In the genomic region with DNA sequence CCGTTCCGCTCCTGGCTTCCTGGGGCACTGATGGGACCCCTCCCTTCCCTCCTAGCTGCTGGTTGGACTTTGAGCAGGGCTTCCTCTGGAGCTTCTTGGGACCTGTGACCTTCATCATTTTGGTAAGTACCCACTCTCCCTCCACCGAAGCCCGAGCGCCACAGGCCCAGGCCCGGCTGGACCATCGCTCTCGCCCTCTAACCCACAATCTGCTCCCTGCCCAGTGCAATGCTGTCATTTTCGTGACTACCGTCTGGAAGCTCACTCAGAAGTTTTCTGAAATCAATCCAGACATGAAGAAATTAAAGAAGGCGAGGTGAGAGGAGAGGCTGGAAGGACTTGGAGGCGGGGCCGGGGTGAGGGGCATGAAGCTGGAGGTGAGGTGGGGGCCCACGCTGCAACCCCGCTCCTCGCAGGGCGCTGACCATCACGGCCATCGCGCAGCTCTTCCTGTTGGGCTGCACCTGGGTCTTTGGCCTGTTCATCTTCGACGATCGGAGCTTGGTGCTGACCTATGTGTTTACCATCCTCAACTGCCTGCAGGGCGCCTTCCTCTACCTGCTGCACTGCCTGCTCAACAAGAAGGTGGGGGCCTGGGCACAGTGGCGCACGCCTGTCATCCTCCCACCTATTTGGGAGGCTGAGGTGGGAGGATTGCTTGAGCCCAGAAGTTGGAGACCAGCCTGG, we compare ENCODE assay signal across 8 cellular contexts. TPM values are rescaled to one million over a fixed set of nuclear protein-coding genes. Genes with fewer than 3 reads are reported as not detected.
DNase-seq lines count a peak whose midpoint lies in the region; ATAC-seq, FAIRE-seq and TF ChIP-seq lines count a peak whose summit lies in the region.

No MANE protein-coding gene starts in this region.

- peaks cover 0 to 7% of the 10 kb centered on the region in 2 experiments; a peak in 1 of 4 replicates for H3K4me1 ChIP-seq in SK-N-SH (ENCODE audit: control insufficient read depth in 1 of 2, insufficient read depth in 2 of 2, low read depth in 1 of 2, low read length in 1 of 2)
- H3K4me1 ChIP-seq in endodermal cell (ENCODE audit: control insufficient read depth, insufficient read depth, low read length), result no peaks in the 10 kb centered on the region
- H3K4me1 ChIP-seq in small intestine (ENCODE audit: control insufficient read depth in 2 of 2, insufficient read depth in 1 of 2, low read depth in 1 of 2, low read length in 1 of 2), result peaks cover 0 to 5% of the 10 kb centered on the region in 2 donors

- H3K27ac ChIP-seq in SK-N-SH (ENCODE audit: low read depth in 2 of 2, low read length in 1 of 2) (peak overlapping the region; percentile 24 to 66; a peak in 3 of 4 replicates), endodermal cell (ENCODE audit: low read depth, low read length) (peak overlapping the region; percentile 63), small intestine (ENCODE audit: low read depth in 1 of 2, low read length in 1 of 2) (peak overlapping the region; percentile 22 to 64)

- no peak overlapping the region for H3K4me2 ChIP-seq in SK-N-SH

- H3K27ac Mint-ChIP-seq in endodermal cell, result no peak overlapping the region

- H3K27me3 ChIP-seq in SK-N-SH (ENCODE audit: insufficient read depth) (no peaks in the 10 kb centered on the region), endodermal cell (ENCODE audit: control insufficient read depth, insufficient read depth, low read length, poor library complexity, severe bottlenecking) (no peaks in the 10 kb centered on the region), small intestine (ENCODE audit: control insufficient read depth in 2 of 2, insufficient read depth in 2 of 2, low read length in 2 of 2) (no peaks in the 10 kb centered on the region)

- ATAC-seq in SK-N-SH treated with all-trans-retinoic acid at 6 μM for 48 hours, result no peak; the same call in 2 of the 3 replicates
- ATAC-seq in HG02678 (IDR thresholded peaks at IDR 0.05; ENCODE audit: unreplicated experiment), result no peak

- no peak overlapping the region for H3K4me3 ChIP-seq in SK-N-SH (ENCODE audit: low read depth in 2 of 2, low read length in 1 of 2)
- no peak overlapping the region for H3K4me3 ChIP-seq in endodermal cell (ENCODE audit: low read length)
- H3K4me3 ChIP-seq in small intestine (ENCODE audit: low read depth in 1 of 2, low read length in 2 of 2), result no peak overlapping the region

- TF ChIP-seq CTCF in SK-N-SH (IDR thresholded peaks at IDR 0.05), result no peak
- no peak for TF ChIP-seq CTCF in endodermal cell (conservative IDR thresholded peaks at IDR 0.05)

- no peaks in the 10 kb centered on the region for H3K9me3 Mint-ChIP-seq in endodermal cell

- no peak overlapping the region for H3K4me3 Mint-ChIP-seq in endodermal cell

- H3K9ac ChIP-seq in SK-N-SH (no peak overlapping the region), endodermal cell (ENCODE audit: extremely low read depth, low read length, poor library complexity, severe bottlenecking) (no peak overlapping the region)

- peaks cover 10% of the 10 kb centered on the region for H3K79me2 ChIP-seq in SK-N-SH (ENCODE audit: insufficient read depth)

- no peaks in the 10 kb centered on the region for H3K9me3 ChIP-seq in SK-N-SH
- no peaks in the 10 kb centered on the region for H3K9me3 ChIP-seq in endodermal cell (ENCODE audit: control insufficient read depth, low read length)
- no peaks in the 10 kb centered on the region for H3K9me3 ChIP-seq in small intestine (ENCODE audit: control insufficient read depth, low read depth)

- no peaks in the 10 kb centered on the region for H3K27me3 Mint-ChIP-seq in endodermal cell (ENCODE audit: insufficient read depth)

- CTCF ChIA-PET in SK-N-SH (lab: Yijun Ruan, JAX), result interaction anchor here (0.5 to 3.5 kb wide), 34 partner anchors 8 to 1351 kb away, joined by 3 to 31 read pairs (median 5); partner anchors contain the start of genes ADGRE5, ASF1B, DDX39A and PTGER1

- no peak overlapping the region for H2AFZ ChIP-seq in SK-N-SH (ENCODE audit: low read depth)

- TF ChIP-seq EP300 in SK-N-SH (IDR thresholded peaks at IDR 0.05; ENCODE audit: borderline replicate concordance in 1 of 2, low read depth in 1 of 2, low read length in 1 of 2), result no peak

- WGBS in SK-N-SH (ENCODE audit: low lambda C conversion rate), result 94% methylated on average over 15 of the region's 26 CpGs
- WGBS in endodermal cell (ENCODE audit: insufficient coverage in 1 of 2, insufficient read length in 1 of 2), 2 experiments, result 95 to 98% methylated on average over 7 to 26 of the region's 26 CpGs
- WGBS in small intestine, 3 donors, result 87 to 89% (median 88%) methylated on average over 26 of the region's 26 CpGs

- H3K36me3 ChIP-seq in SK-N-SH (replicated peaks in 1 of 2; ENCODE audit: control insufficient read depth in 1 of 2, insufficient read depth in 2 of 2, low read length in 1 of 2) (peaks cover 14 to 41% of the 10 kb centered on the region in 2 experiments), endodermal cell (ENCODE audit: control insufficient read depth, insufficient read depth, low read length) (peaks cover 39% of the 10 kb centered on the region), small intestine (ENCODE audit: control insufficient read depth in 2 of 2, insufficient read depth in 2 of 2, low read length in 2 of 2) (peaks cover 23 to 32% of the 10 kb centered on the region in 2 donors)

- FAIRE-seq in small intestine (lab: Jason Lieb, UNC), result no peak

- H3K36me3 Mint-ChIP-seq in endodermal cell (ENCODE audit: low read depth), result peaks cover 38% of the 10 kb centered on the region

- peaks cover 3% of the 10 kb centered on the region for H3K4me1 Mint-ChIP-seq in endodermal cell

- H3K9me2 ChIP-seq in SK-N-SH, result no peaks in the 10 kb centered on the region

- DNase-seq in SK-N-SH (no peak), endodermal cell (no peak), small intestine (no peak), NCI-H1694 treated with DMSO at 0.1 percent for 48 hours (lab: John Stamatoyannopoulos, UW) (no peak), NCI-H526 (lab: John Stamatoyannopoulos, UW) (no peak)

- POLR2A ChIA-PET in SK-N-SH (lab: Yijun Ruan, JAX), result interaction anchor here (0.7 to 1.6 kb wide), 3 partner anchors 45 to 270 kb away, joined by 3 read pairs; partner anchors contain the start of gene ASF1B

- peaks cover 16% of the 10 kb centered on the region for H3F3A ChIP-seq in SK-N-SH (replicated peaks; ENCODE audit: insufficient read depth)

- no peak for TF ChIP-seq RAD21 in SK-N-SH (IDR thresholded peaks at IDR 0.05; ENCODE audit: low read length)

- peaks cover 14% of the 10 kb centered on the region; the same call in 1 of the 2 replicates for H4K20me1 ChIP-seq in SK-N-SH (ENCODE audit: insufficient read depth)

TF ChIP-seq in SK-N-SH, 30 proteins besides CTCF, POLR2A, EP300 and RAD21 (continues in another document):
- TF ChIP-seq YY1 (IDR thresholded peaks at IDR 0.05; ENCODE audit: low read depth), result no peak

TF ChIP-seq in SK-N-SH treated with all-trans-retinoic acid at 6 μM for 48 hours, 23 proteins besides CTCF, POLR2A, EP300 and RAD21 (continues in another document):
- TF ChIP-seq POU6F1 (CRISPR knock-in tag; IDR thresholded peaks at IDR 0.05; ENCODE audit: borderline replicate concordance, low read depth), result no peak

TF ChIP-seq in PFSK-1, 5 proteins besides CTCF, POLR2A, EP300 and RAD21:
- peak; percentile 9 for TF ChIP-seq FOXP2 (optimal IDR thresholded peaks at IDR 0.05; ENCODE audit: borderline replicate concordance, extremely low read depth, extremely low read length, insufficient read depth)
- no peak for TF ChIP-seq SIN3A (IDR thresholded peaks at IDR 0.05; ENCODE audit: borderline replicate concordance, insufficient read depth, low read length)

RNA-seq across cellular contexts. Expression of gene DDX39A, which starts 12.4 kb away (rescaled TPM):
- polyA plus RNA-seq in SK-N-SH (2012; rRNA removed) (78.0 and 88.8 TPM in 2 replicates), small intestine (100 to 1,000 TPM; 110 to 139 (median 139) TPM)
- 29.8 and 45.2 TPM in 2 replicates for polyA plus RNA-seq in SK-N-SH (2012; cell fraction: cytosol; rRNA removed)
- polyA plus RNA-seq in SK-N-SH (2012; cell fraction: nucleus; rRNA removed), result 401 and 481 TPM in 2 replicates
- polyA plus RNA-seq in PFSK-1 (2012; ENCODE audit: insufficient read length, low read depth), result 222 TPM
- total RNA-seq in endodermal cell, result 10 to 100 TPM; 82.5 to 86.1 TPM
- 96.1 TPM for polyA plus RNA-seq in endodermal cell (2013, experiment 1 of 2)
- 90.8 TPM for polyA plus RNA-seq in endodermal cell (2013, experiment 2 of 2)

RNA-seq across cellular contexts. Expression of gene ADGRE5, which starts 25.5 kb away (rescaled TPM):
- 4.0 and 5.5 TPM in 2 replicates for polyA plus RNA-seq in SK-N-SH (2012; rRNA removed)
- polyA plus RNA-seq in SK-N-SH (2012; cell fraction: cytosol; rRNA removed), result 2.7 and 3.2 TPM in 2 replicates
- polyA plus RNA-seq in SK-N-SH (2012; cell fraction: nucleus; rRNA removed), result 11.3 TPM in 2 replicates
- 134 TPM for polyA plus RNA-seq in PFSK-1 (2012; ENCODE audit: insufficient read length, low read depth)
- total RNA-seq in endodermal cell, result 1 to 10 TPM in 1 of 2 donors, under 1 TPM in 1; 0.60 to 1.2 TPM
- polyA plus RNA-seq in endodermal cell (2013, experiment 1 of 2), result 2.8 TPM
- 2.3 TPM for polyA plus RNA-seq in endodermal cell (2013, experiment 2 of 2)
- polyA plus RNA-seq in small intestine, result 10 to 100 TPM; 13.6 to 51.6 (median 15.7) TPM

RNA-seq across cellular contexts. Expression of gene PKN1, which starts 26.3 kb away (rescaled TPM):
- 68.0 and 99.6 TPM in 2 replicates for polyA plus RNA-seq in SK-N-SH (2012; rRNA removed)
- 43.0 and 58.2 TPM in 2 replicates for polyA plus RNA-seq in SK-N-SH (2012; cell fraction: cytosol; rRNA removed)
- polyA plus RNA-seq in SK-N-SH (2012; cell fraction: nucleus; rRNA removed), result 85.8 and 112 TPM in 2 replicates
- 466 TPM for polyA plus RNA-seq in PFSK-1 (2012; ENCODE audit: insufficient read length, low read depth)
- 100 to 1,000 TPM; 103 to 141 TPM for total RNA-seq in endodermal cell
- polyA plus RNA-seq in endodermal cell (2013, experiment 1 of 2), result 89.7 TPM
- polyA plus RNA-seq in endodermal cell (2013, experiment 2 of 2), result 76.1 TPM
- 10 to 100 TPM in 2 of 3 donors, 1 to 10 TPM in 1; 8.9 to 35.0 (median 27.8) TPM for polyA plus RNA-seq in small intestine
